In the genomic region with DNA sequence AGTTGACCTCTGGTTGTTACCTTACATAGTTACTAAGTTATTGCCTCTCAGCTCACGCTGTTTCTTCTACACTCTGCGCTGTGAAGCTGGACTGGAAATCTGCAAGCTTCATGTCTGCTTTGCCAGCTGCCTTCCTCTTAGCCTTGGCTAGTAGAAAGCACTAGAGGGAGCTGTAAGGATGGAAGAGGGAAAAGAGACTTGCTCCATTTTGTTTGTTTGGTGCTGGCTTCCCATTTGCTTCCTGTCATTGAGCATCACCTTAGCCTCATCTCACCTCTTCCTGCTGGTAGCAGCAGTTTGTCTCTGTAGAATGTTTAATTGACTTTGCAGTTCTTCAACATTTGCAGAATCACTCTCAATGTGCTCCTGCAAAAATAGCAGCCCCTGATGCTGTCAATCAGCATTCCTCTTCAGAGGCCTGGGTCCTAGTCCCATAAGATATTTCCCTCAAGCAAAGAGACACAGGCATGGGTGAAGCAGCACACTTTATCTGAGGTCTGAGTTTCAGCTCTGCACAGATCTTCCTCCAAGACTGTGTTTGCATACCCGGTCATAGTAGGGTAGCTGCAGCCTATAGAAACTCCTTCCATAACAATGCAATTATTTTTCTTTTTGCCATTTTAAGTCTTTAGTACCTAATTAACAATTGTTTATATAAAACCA, we compare ENCODE assay signal across 8 cellular contexts.
DNase-seq lines count a peak whose midpoint lies in the region; ATAC-seq, FAIRE-seq and TF ChIP-seq lines count a peak whose summit lies in the region.

No MANE protein-coding gene starts in this region.

- H3K27ac ChIP-seq in RWPE2 (ENCODE audit: poor library complexity, severe bottlenecking) (no peak overlapping the region), tibial artery (no peak overlapping the region)

- H3K4me3 ChIP-seq in AG04449 (ENCODE audit: low read depth, low read length) = no peak overlapping the region
- H3K4me3 ChIP-seq in RWPE2 (ENCODE audit: severe bottlenecking) = no peak overlapping the region
- no peak overlapping the region for H3K4me3 ChIP-seq in tibial artery

- POLR2A ChIA-PET in AG04449 (lab: Yijun Ruan, JAX) = no interaction called here

- H3K27me3 ChIP-seq in RWPE2 (ENCODE audit: insufficient read depth, poor library complexity, severe bottlenecking) = no peaks in the 10 kb centered on the region
- H3K27me3 ChIP-seq in tibial artery = no peaks in the 10 kb centered on the region

- H3K4me1 ChIP-seq in RWPE2 (ENCODE audit: insufficient read depth, poor library complexity, severe bottlenecking) (no peaks in the 10 kb centered on the region), tibial artery (no peaks in the 10 kb centered on the region)

- CTCF ChIA-PET in AG04449 (lab: Yijun Ruan, JAX) = no interaction called here

- ATAC-seq in RWPE2 (ENCODE audit: low read depth) = peak; percentile 48; the same call in 1 of the 3 replicates
- ATAC-seq in HG02623 (IDR thresholded peaks at IDR 0.05; ENCODE audit: unreplicated experiment) = no peak

- FAIRE-seq in GM12892 (lab: Jason Lieb, UNC) = no peak

- no peaks in the 10 kb centered on the region for H3K36me3 ChIP-seq in RWPE2 (ENCODE audit: low read depth)
- H3K36me3 ChIP-seq in tibial artery = no peaks in the 10 kb centered on the region

- no peak for TF ChIP-seq POLR2A in GM12892 (IDR thresholded peaks at IDR 0.05; ENCODE audit: low read depth, low read length)

- TF ChIP-seq RAD21 in Ishikawa (IDR thresholded peaks at IDR 0.05; ENCODE audit: low read depth) = peak; percentile 75

- intact Hi-C loops in posterior vena cava (cut with DNase I) (no loop called here), tibial artery (cut with DNase I; ENCODE audit: low total_unique reads) (no loop called here)

- TF ChIP-seq CTCF in AG04449 (IDR thresholded peaks at IDR 0.05; ENCODE audit: insufficient read depth, low read length, missing control alignments) (peak; percentile 9), RWPE2 (IDR thresholded peaks at IDR 0.05; ENCODE audit: poor library complexity, severe bottlenecking) (no peak), tibial artery (IDR thresholded peaks at IDR 0.05) (no peak)

- TF ChIP-seq EP300 in Ishikawa (IDR thresholded peaks at IDR 0.05; ENCODE audit: borderline replicate concordance) = no peak

- DNase-seq in AG04449 (ENCODE audit: low read depth, low spot score) = no peak
- DNase-seq in RWPE2 (ENCODE audit: low spot score) = no peak
- peak; percentile 68 for DNase-seq in iPS DF 4.7 (ENCODE audit: extremely low read depth, low spot score)
- DNase-seq in posterior vena cava (ENCODE audit: low spot score) = no peak
- DNase-seq in tibial artery = no peak
- DNase-seq in GM12892 (ENCODE audit: insufficient read length) = no peak

- H3K9me3 ChIP-seq in RWPE2 (ENCODE audit: severe bottlenecking) (no peaks in the 10 kb centered on the region), tibial artery (no peaks in the 10 kb centered on the region)

TF ChIP-seq in Ishikawa, 13 proteins besides CTCF, POLR2A, EP300 and RAD21:
- TF ChIP-seq, protein P1, sequence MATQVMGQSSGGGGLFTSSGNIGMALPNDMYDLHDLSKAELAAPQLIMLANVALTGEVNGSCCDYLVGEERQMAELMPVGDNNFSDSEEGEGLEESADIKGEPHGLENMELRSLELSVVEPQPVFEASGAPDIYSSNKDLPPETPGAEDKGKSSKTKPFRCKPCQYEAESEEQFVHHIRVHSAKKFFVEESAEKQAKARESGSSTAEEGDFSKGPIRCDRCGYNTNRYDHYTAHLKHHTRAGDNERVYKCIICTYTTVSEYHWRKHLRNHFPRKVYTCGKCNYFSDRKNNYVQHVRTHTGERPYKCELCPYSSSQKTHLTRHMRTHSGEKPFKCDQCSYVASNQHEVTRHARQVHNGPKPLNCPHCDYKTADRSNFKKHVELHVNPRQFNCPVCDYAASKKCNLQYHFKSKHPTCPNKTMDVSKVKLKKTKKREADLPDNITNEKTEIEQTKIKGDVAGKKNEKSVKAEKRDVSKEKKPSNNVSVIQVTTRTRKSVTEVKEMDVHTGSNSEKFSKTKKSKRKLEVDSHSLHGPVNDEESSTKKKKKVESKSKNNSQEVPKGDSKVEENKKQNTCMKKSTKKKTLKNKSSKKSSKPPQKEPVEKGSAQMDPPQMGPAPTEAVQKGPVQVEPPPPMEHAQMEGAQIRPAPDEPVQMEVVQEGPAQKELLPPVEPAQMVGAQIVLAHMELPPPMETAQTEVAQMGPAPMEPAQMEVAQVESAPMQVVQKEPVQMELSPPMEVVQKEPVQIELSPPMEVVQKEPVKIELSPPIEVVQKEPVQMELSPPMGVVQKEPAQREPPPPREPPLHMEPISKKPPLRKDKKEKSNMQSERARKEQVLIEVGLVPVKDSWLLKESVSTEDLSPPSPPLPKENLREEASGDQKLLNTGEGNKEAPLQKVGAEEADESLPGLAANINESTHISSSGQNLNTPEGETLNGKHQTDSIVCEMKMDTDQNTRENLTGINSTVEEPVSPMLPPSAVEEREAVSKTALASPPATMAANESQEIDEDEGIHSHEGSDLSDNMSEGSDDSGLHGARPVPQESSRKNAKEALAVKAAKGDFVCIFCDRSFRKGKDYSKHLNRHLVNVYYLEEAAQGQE (IDR thresholded peaks at IDR 0.05; ENCODE audit: low read depth) = no peak
- no peak for TF ChIP-seq CEBPB (IDR thresholded peaks at IDR 0.05)
